In the genomic region with DNA sequence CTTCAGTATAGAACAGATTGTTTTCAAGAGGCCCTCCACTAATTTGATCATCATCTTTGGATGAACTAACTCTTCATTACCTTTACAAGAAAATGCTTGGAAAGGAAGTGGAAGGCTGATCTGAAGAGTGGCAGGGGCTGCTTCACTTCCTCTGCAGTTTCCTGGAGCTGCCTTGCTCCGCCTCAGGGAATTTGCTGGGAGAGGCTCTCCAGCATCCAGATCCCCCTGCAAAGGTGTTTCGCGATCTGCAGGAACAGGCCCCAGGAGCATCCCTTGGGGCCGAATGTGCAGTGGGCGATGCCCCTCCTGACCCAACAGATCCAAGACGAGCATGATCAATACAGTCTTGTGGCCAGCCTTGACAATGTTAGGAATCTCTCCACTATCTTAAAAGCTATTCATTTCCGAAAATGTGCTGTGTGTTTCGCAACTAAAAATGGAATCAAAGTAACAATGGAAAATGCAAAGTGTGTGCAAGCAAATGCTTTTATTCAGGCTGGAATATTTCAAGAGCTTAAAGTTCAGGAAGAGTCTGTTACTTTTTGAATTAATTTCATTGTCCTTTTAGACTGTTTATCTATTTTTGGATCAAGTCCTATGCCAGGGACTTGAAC, we compare ENCODE assay signal across 22 cellular contexts. TPM values are rescaled to one million over a fixed set of nuclear protein-coding genes. Genes with fewer than 3 reads are reported as not detected.
DNase-seq lines count a peak whose midpoint lies in the region; ATAC-seq, FAIRE-seq and TF ChIP-seq lines count a peak whose summit lies in the region.
"Had no signal": no experiment of that assay in that cellular context is flagged by ENCODE, and none has a peak within 500 bp of the region (broad histone marks: within the 10 kb centered on the region; RNA-seq: fewer than 3 reads in every experiment).

No MANE protein-coding gene starts in this region.

- POLR2A ChIA-PET in endothelial cell of umbilical vein (lab: Charles Lee), result no interaction called here

- H3K79me2 ChIP-seq in endothelial cell of umbilical vein (ENCODE audit: control insufficient read depth, insufficient read depth, low read length) (no peaks in the 10 kb centered on the region), osteoblast (ENCODE audit: insufficient read depth, low read length) (no peaks in the 10 kb centered on the region)

- no peak for TF ChIP-seq POLR2A in endothelial cell of umbilical vein (IDR thresholded peaks at IDR 0.05; ENCODE audit: low read depth, low read length)

- H3K27me3 ChIP-seq in endothelial cell of umbilical vein (ENCODE audit: control insufficient read depth in 2 of 2, insufficient read depth in 2 of 2, low read length in 2 of 2) (no peaks in the 10 kb centered on the region), osteoblast (ENCODE audit: insufficient read depth, low read length) (no peaks in the 10 kb centered on the region)
- H3K27me3 ChIP-seq: esophagus muscularis mucosa, ovary, right atrium auricular region, SJCRH30 had no signal

- H3K9me3 ChIP-seq in KOPT-K1 (ENCODE audit: insufficient read depth, low read length, poor library complexity, severe bottlenecking) (no peaks in the 10 kb centered on the region), endothelial cell of umbilical vein (replicated peaks; ENCODE audit: control insufficient read depth, insufficient read depth, low read length) (no peaks in the 10 kb centered on the region), osteoblast (ENCODE audit: low read depth, low read length) (no peaks in the 10 kb centered on the region)
- H3K9me3 ChIP-seq: esophagus muscularis mucosa, ovary, right atrium auricular region, SJCRH30 had no signal

- dilution Hi-C loops in endothelial cell of umbilical vein (cut with MboI; ENCODE audit: extremely low pct_ligation_motif_present, low sequenced_read_pairs), result no loop called here

- H3K27ac ChIP-seq in KOPT-K1 (ENCODE audit: low read depth, low read length, poor library complexity, severe bottlenecking) (peak overlapping the region; percentile 76), endothelial cell of umbilical vein (ENCODE audit: insufficient read depth, low read depth, low read length) (no peak overlapping the region), osteoblast (ENCODE audit: low read depth, low read length) (no peak overlapping the region)
- H3K27ac ChIP-seq: ovary, right atrium auricular region, SJCRH30 had no signal

- DNase-seq in ELF-1 (ENCODE audit: low read depth, low spot score) (peak; percentile 27), endothelial cell of umbilical vein (ENCODE audit: low read depth, low spot score) (peak; percentile 12), osteoblast (ENCODE audit: insufficient read length, low spot score, missing footprints) (no peak), DMS 273 (lab: John Stamatoyannopoulos, UW; ENCODE audit: unreplicated experiment) (no peak)
- DNase-seq: activated CD4-positive, alpha-beta T cell treated with anti-CD3 and anti-CD28 coated beads, Interleukin-2, amount 10 ng/mL, durations not matched to agents 24 days and 14 days; activated naive CD8-positive, alpha-beta T cell treated with anti-CD3 and anti-CD28 coated beads for 36 hours; CD4-positive, alpha-beta T cell; DMS153; effector CD8-positive, alpha-beta T cell; NCI-H1105; NCI-H2081; NCI-H446; ovary; SJCRH30; T-helper 17 cell had no signal

- peaks cover 11% of the 10 kb centered on the region for H3K4me1 ChIP-seq in endothelial cell of umbilical vein (ENCODE audit: control insufficient read depth, extremely low read depth, insufficient read depth, low read length)
- peaks cover 2% of the 10 kb centered on the region for H3K4me1 ChIP-seq in osteoblast (ENCODE audit: insufficient read depth, low read length)
- H3K4me1 ChIP-seq: SJCRH30 had no signal

- H3K9ac ChIP-seq in endothelial cell of umbilical vein (replicated peaks; ENCODE audit: extremely low read depth, insufficient read depth, low read length), result no peak overlapping the region

- H3K4me3 ChIP-seq in endothelial cell of umbilical vein (replicated peaks in 1 of 3; ENCODE audit: insufficient read depth in 1 of 3, low read depth in 1 of 3, low read length in 3 of 3) (no peak overlapping the region), osteoblast (ENCODE audit: insufficient read depth, low read length) (no peak overlapping the region)
- H3K4me3 ChIP-seq: esophagus muscularis mucosa, ovary, right atrium auricular region, SJCRH30 had no signal

- no peak for ATAC-seq in GM19328 (IDR thresholded peaks at IDR 0.05; ENCODE audit: unreplicated experiment)
- no peak for ATAC-seq in HG03175 (IDR thresholded peaks at IDR 0.05; ENCODE audit: unreplicated experiment)
- ATAC-seq: activated T-helper 17 cell treated with anti-CD3 and anti-CD28 coated beads, Interleukin-2, amount 50 U/mL, for 72 hours; T-helper 17 cell had no signal

- peak overlapping the region; percentile 68 for H2AFZ ChIP-seq in endothelial cell of umbilical vein (ENCODE audit: low read depth, low read length)
- peak overlapping the region; percentile 30 for H2AFZ ChIP-seq in osteoblast (ENCODE audit: low read length)

- H4K20me1 ChIP-seq in endothelial cell of umbilical vein (replicated peaks; ENCODE audit: control insufficient read depth, extremely low read depth, insufficient read depth, low read length) (no peaks in the 10 kb centered on the region), osteoblast (ENCODE audit: insufficient read depth, low read length) (no peaks in the 10 kb centered on the region)

- no peaks in the 10 kb centered on the region for H3K36me3 ChIP-seq in KOPT-K1 (ENCODE audit: insufficient read depth, low read length)
- H3K36me3 ChIP-seq in endothelial cell of umbilical vein (ENCODE audit: control insufficient read depth in 2 of 2, extremely low read depth in 1 of 2, insufficient read depth in 2 of 2, low read length in 2 of 2), result no peaks in the 10 kb centered on the region
- no peaks in the 10 kb centered on the region for H3K36me3 ChIP-seq in osteoblast (ENCODE audit: insufficient read depth, low read length)
- H3K36me3 ChIP-seq: esophagus muscularis mucosa, ovary, right atrium auricular region, SJCRH30 had no signal

- TF ChIP-seq CTCF in endothelial cell of umbilical vein (IDR thresholded peaks at IDR 0.05; ENCODE audit: extremely low read depth in 1 of 2, insufficient read depth in 1 of 2, low read depth in 1 of 2, low read length in 2 of 2) (no peak), osteoblast (IDR thresholded peaks at IDR 0.05; ENCODE audit: extremely low read depth, low read depth, low read length) (no peak)

- CTCF ChIA-PET in endothelial cell of umbilical vein (lab: Charles Lee), result interaction anchor here (0.8 to 1.9 kb wide), 6 partner anchors 13 to 421 kb away, joined by 3 to 7 read pairs (median 3); a partner anchor contains a TSS

- intact Hi-C loops in endothelial cell of umbilical vein (cut with micrococcal nuclease), result no loop called here

- peak; percentile 67 for FAIRE-seq in endothelial cell of umbilical vein (lab: Jason Lieb, UNC)
- FAIRE-seq: GM18507 had no signal

- no TSS peak for BruUV-seq in endothelial cell of umbilical vein (replicated peaks; lab: Mats Ljungman, UMichigan)

- H3K9me1 ChIP-seq in endothelial cell of umbilical vein (replicated peaks; ENCODE audit: control insufficient read depth, extremely low read depth, insufficient read depth, low read length), result no peaks in the 10 kb centered on the region

- H3K4me2 ChIP-seq in endothelial cell of umbilical vein (ENCODE audit: insufficient read depth, low read length) (peak overlapping the region; percentile 36), osteoblast (ENCODE audit: insufficient read depth, low read length) (no peak overlapping the region)

TF ChIP-seq in endothelial cell of umbilical vein, 7 proteins besides CTCF, POLR2A, EP300 and RAD21:
- no peak for TF ChIP-seq JUN (IDR thresholded peaks at IDR 0.05; ENCODE audit: borderline replicate concordance, insufficient read depth, insufficient read length, low read depth)
- peak; percentile 9 for TF ChIP-seq GATA2 (IDR thresholded peaks at IDR 0.05; ENCODE audit: insufficient read depth, insufficient read length, low read depth, low read length)
- no peak for TF ChIP-seq MYC (IDR thresholded peaks at IDR 0.05; ENCODE audit: low read depth, low read length)
TF ChIP-seq in endothelial cell of umbilical vein: peak in this region for 1.

RNA-seq across cellular contexts. Expression of a gene that starts 24.1 kb away (rescaled TPM):
- total RNA-seq in endothelial cell of umbilical vein (150 and 154 TPM in 2 replicates), osteoblast (53.6 TPM in 2 replicates)
- polyA plus RNA-seq in endothelial cell of umbilical vein, result 45.4 and 57.7 TPM in 2 replicates
- 49.7 and 56.0 TPM in 2 replicates for polyA plus RNA-seq in endothelial cell of umbilical vein (2011; cell fraction: cytosol; rRNA removed)
- polyA plus RNA-seq in endothelial cell of umbilical vein (2011; cell fraction: nucleus; rRNA removed), result 316 and 423 TPM in 2 replicates
- polyA plus RNA-seq in endothelial cell of umbilical vein (2012), result 110 and 129 TPM in 2 replicates
- polyA minus RNA-seq in endothelial cell of umbilical vein, result 63.3 and 70.9 TPM in 2 replicates
- 42.9 TPM for polyA minus RNA-seq in endothelial cell of umbilical vein (2011; cell fraction: cytosol; rRNA and poly(A)+ RNA removed)
- polyA minus RNA-seq in endothelial cell of umbilical vein (2011; cell fraction: nucleus; rRNA and poly(A)+ RNA removed), result 70.5 and 125 TPM in 2 replicates

RNA-seq across cellular contexts. Expression of a gene that starts 30.3 kb away (rescaled TPM):
- total RNA-seq in endothelial cell of umbilical vein, result 65.4 and 66.7 TPM in 2 replicates
- 22.3 and 25.2 TPM in 2 replicates for polyA plus RNA-seq in endothelial cell of umbilical vein
- polyA plus RNA-seq in endothelial cell of umbilical vein (2011; cell fraction: cytosol; rRNA removed), result 23.7 and 25.2 TPM in 2 replicates
- 17.6 and 19.2 TPM in 2 replicates for polyA plus RNA-seq in endothelial cell of umbilical vein (2011; cell fraction: nucleus; rRNA removed)
- polyA plus RNA-seq in endothelial cell of umbilical vein (2012), result 73.5 and 76.5 TPM in 2 replicates
- polyA minus RNA-seq in endothelial cell of umbilical vein, result 7.7 and 9.1 TPM in 2 replicates
- 8.4 TPM for polyA minus RNA-seq in endothelial cell of umbilical vein (2011; cell fraction: cytosol; rRNA and poly(A)+ RNA removed)
- 7.2 and 11.8 TPM in 2 replicates for polyA minus RNA-seq in endothelial cell of umbilical vein (2011; cell fraction: nucleus; rRNA and poly(A)+ RNA removed)
- total RNA-seq in osteoblast, result 12.7 TPM in 2 replicates

Comparison
In these comparisons a context has a peak if more than half of its experiments do, and no peak if none do; other contexts are left out.
1. DNase-seq: peak in ELF-1 (single experiment) and endothelial cell of umbilical vein (single experiment); none in osteoblast (single experiment) and DMS 273 (single experiment).